8 cellular contexts compared by ENCODE assay signal in genomic region chr3:134373942-134374790, GRCh38. TPM values are rescaled to one million over a fixed set of nuclear protein-coding genes. Genes with fewer than 3 reads are reported as not detected.
DNase-seq lines count a peak whose midpoint lies in the region; ATAC-seq and TF ChIP-seq lines count a peak whose summit lies in the region.

Gene AMOTL2 (minus strand): TSS chr3:134374447. CDS start chr3:134371433, 3,014 bp downstream.

- ATAC-seq in Right ventricle myocardium superior (ENCODE audit: poor library complexity) (peak; percentile 82), HG02763 (IDR thresholded peaks at IDR 0.05; ENCODE audit: unreplicated experiment) (no peak), HG02840 (IDR thresholded peaks at IDR 0.05; ENCODE audit: low FRiP score, unreplicated experiment) (no peak)

- H3K4me3 Mint-ChIP-seq in Calu3 (ENCODE audit: low read depth, unreplicated experiment), result peak within 1 kb of the TSS; percentile 78

- BruUV-seq in Calu3 (replicated peaks; lab: Mats Ljungman, UMichigan), result no TSS peak

- no peak for TF ChIP-seq CTCF in Calu3 (IDR thresholded peaks at IDR 0.05; ENCODE audit: unreplicated experiment)

- DNase-seq in Calu3, result peak; percentile 99
- DNase-seq in H7, result peak; percentile 99
- DNase-seq in NCI-H510A (lab: John Stamatoyannopoulos, UW), result peak; percentile 57
- DNase-seq in amniotic stem cell (lab: John Stamatoyannopoulos, UW), result peak; percentile 89
- peak; percentile 93 for DNase-seq in Right ventricle myocardium superior
- DNase-seq in non-pigmented ciliary epithelial cell (ENCODE audit: low read depth), result peak; percentile 85

- peak within 1 kb of the TSS; percentile 88 for H3K4me3 ChIP-seq in H7 (ENCODE audit: insufficient read depth, low read depth, low read length)

- H3K36me3 Mint-ChIP-seq in Calu3 (ENCODE audit: insufficient read depth, unreplicated experiment), result peaks cover 66% of the 10 kb centered on the region

- H3K27ac Mint-ChIP-seq in Calu3 (ENCODE audit: unreplicated experiment), result peak within 1 kb of the TSS; percentile 71

- intact Hi-C loops in Calu3 (cut with micrococcal nuclease; ENCODE audit: unreplicated experiment), result loop anchor here (1.0 to 2.0 kb wide), 4 partner anchors 10 to 101 kb away; no protein-coding TSS in a partner anchor
- intact Hi-C loops in Right ventricle myocardium superior (cut with DNase I), result loop anchor here (5.0 kb wide), 1 partner anchor 98 kb away; no protein-coding TSS in a partner anchor

- H3K9me3 Mint-ChIP-seq in Calu3 (ENCODE audit: low read depth, unreplicated experiment), result no peaks in the 10 kb centered on the region

- peaks cover 18% of the 10 kb centered on the region for H3K36me3 ChIP-seq in H7 (replicated peaks; ENCODE audit: control insufficient read depth, insufficient read depth, low read length)

- peaks cover 20% of the 10 kb centered on the region for H3K27me3 ChIP-seq in H7 (ENCODE audit: control insufficient read depth, insufficient read depth, low read length)

- peaks cover 78% of the 10 kb centered on the region for H3K4me1 Mint-ChIP-seq in Calu3 (ENCODE audit: low read depth, unreplicated experiment)

- CTCF ChIA-PET in Calu3 (lab: Charles Lee), result interaction anchor here (0.7 to 4.4 kb wide), 14 partner anchors 10 to 161 kb away, joined by 3 to 35 read pairs (median 6); partner anchors contain the start of genes ANAPC13 and CEP63

- H3K27me3 Mint-ChIP-seq in Calu3 (ENCODE audit: unreplicated experiment), result no peaks in the 10 kb centered on the region

RNA-seq across cellular contexts. Expression of gene AMOTL2, which starts in this region (rescaled TPM):
- total RNA-seq in Calu3 (2022) (140 and 153 TPM in 2 replicates), Right ventricle myocardium superior (63.0 TPM)
- 46.0 and 54.5 TPM in 2 replicates for total RNA-seq in H7 (2014; rRNA removed; shearing (Covaris generic))
